ENCODE assay signal across 8 cellular contexts in the genomic region with DNA sequence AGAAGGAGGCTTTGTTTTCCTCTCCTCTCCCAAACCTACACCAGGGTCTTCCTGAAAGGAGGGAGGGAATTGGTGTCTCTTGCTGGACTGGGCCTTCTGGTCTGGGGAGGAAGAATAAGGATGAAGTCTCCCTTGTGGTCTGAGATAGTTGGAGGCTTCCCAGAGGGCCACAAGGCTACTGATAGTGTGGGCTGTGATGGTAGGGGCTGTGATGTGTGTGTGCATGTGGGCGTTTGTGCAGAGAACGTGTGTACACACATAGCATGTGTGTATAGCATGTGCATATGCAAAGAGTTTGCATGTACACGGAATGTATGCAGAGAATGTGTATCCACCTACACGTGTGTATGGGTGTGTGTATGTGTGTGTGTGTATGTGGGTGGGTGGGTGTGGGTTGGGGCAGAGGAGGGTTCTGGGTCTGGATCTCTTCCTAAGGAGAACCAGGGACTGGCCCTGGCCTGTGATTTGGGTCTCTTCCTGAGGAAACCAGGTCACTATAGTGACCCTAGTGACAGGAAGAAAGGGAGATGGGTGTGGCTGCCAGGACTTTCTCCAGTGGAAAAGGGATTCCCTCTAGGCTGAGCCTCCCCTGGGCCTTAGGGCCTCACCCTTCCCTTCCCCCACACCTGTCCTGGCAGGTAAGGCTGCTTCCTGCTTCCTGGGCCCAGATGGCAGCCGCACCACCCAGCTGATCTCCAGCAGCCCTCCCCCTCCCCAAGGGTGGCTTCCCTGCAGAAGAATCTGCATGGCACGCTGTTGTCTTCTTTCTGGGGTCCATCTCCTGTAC. TPM values are rescaled to one million over a fixed set of nuclear protein-coding genes. Genes with fewer than 3 reads are reported as not detected.
DNase-seq lines count a peak whose midpoint lies in the region; ATAC-seq, FAIRE-seq and TF ChIP-seq lines count a peak whose summit lies in the region.

No MANE protein-coding gene starts in this region.

- peak overlapping the region; percentile 91 for H3K4me3 Mint-ChIP-seq in activated CD4-positive, alpha-beta memory T cell treated with anti-CD3 and anti-CD28 coated beads for 36 hours

- no peak for TF ChIP-seq RAD21 in SK-N-SH (IDR thresholded peaks at IDR 0.05; ENCODE audit: low read length)

- no peaks in the 10 kb centered on the region for H3K36me3 Mint-ChIP-seq in activated CD4-positive, alpha-beta memory T cell treated with anti-CD3 and anti-CD28 coated beads for 36 hours

- TF ChIP-seq POLR2A in stomach (IDR thresholded peaks at IDR 0.05) (no peak), H54 (IDR thresholded peaks at IDR 0.05; ENCODE audit: low read depth, low read length) (no peak)

- peaks cover 67% of the 10 kb centered on the region for H3K79me2 ChIP-seq in SK-N-SH (ENCODE audit: insufficient read depth)

- WGBS in SK-N-SH (ENCODE audit: low lambda C conversion rate), result 46% methylated on average over 6 of the region's 6 CpGs
- WGBS in stomach, 5 donors, result 20 to 31% (median 25%) methylated on average over 6 of the region's 6 CpGs

- H3K4me1 ChIP-seq in SK-N-SH (ENCODE audit: control insufficient read depth in 1 of 2, insufficient read depth in 2 of 2, low read depth in 1 of 2, low read length in 1 of 2), result peaks cover 20 to 46% of the 10 kb centered on the region in 2 experiments
- peaks cover 26% of the 10 kb centered on the region for H3K4me1 ChIP-seq in iPS-15b (ENCODE audit: control insufficient read depth, insufficient read depth, low read length)
- peaks cover 41 to 69% (median 52%) of the 10 kb centered on the region in 4 donors for H3K4me1 ChIP-seq in stomach

- H3K4me2 ChIP-seq in SK-N-SH, result peak overlapping the region; percentile 96

- H3K9ac ChIP-seq in SK-N-SH (peak overlapping the region; percentile 97), iPS-15b (ENCODE audit: low read depth, low read length) (peak overlapping the region; percentile 97)

- intact Hi-C loops in activated CD4-positive, alpha-beta memory T cell treated with anti-CD3 and anti-CD28 coated beads for 36 hours (cut with micrococcal nuclease), result loop anchor here (2.0 kb wide), 2 partner anchors 17 to 65 kb away; no protein-coding TSS in a partner anchor
- intact Hi-C loops in stomach (cut with DNase I; ENCODE audit: low total_unique reads), result loop anchor here (10.0 kb wide), 1 partner anchor 165 kb away; no protein-coding TSS in a partner anchor

- FAIRE-seq in H54 (lab: Jason Lieb, UNC), result no peak

- CTCF ChIA-PET in SK-N-SH (lab: Yijun Ruan, JAX), result interaction anchor here (0.6 to 4.0 kb wide), 6 partner anchors 9 to 167 kb away, joined by 3 to 37 read pairs (median 5); no protein-coding TSS in a partner anchor
- CTCF ChIA-PET in activated CD4-positive, alpha-beta memory T cell treated with anti-CD3 and anti-CD28 coated beads for 36 hours (lab: Charles Lee), result interaction anchor here (1.5 to 3.5 kb wide), 5 partner anchors 9 to 297 kb away, joined by 5 to 20 read pairs (median 12); partner anchors contain the start of genes HTD2 and RPP14

- H3K9me2 ChIP-seq in SK-N-SH, result no peaks in the 10 kb centered on the region

- no peak overlapping the region for H3K27ac Mint-ChIP-seq in activated CD4-positive, alpha-beta memory T cell treated with anti-CD3 and anti-CD28 coated beads for 36 hours

- H3F3A ChIP-seq in SK-N-SH (replicated peaks; ENCODE audit: insufficient read depth), result peaks cover 27% of the 10 kb centered on the region

- no peaks in the 10 kb centered on the region for H3K9me3 ChIP-seq in SK-N-SH
- H3K9me3 ChIP-seq in iPS-15b (ENCODE audit: control insufficient read depth, insufficient read depth, low read length), result no peaks in the 10 kb centered on the region
- H3K9me3 ChIP-seq in stomach, result no peaks in the 10 kb centered on the region

- H4K20me1 ChIP-seq in SK-N-SH (ENCODE audit: insufficient read depth), result peaks cover 34% of the 10 kb centered on the region

- H3K27me3 Mint-ChIP-seq in activated CD4-positive, alpha-beta memory T cell treated with anti-CD3 and anti-CD28 coated beads for 36 hours, result no peaks in the 10 kb centered on the region

- H3K9me3 Mint-ChIP-seq in activated CD4-positive, alpha-beta memory T cell treated with anti-CD3 and anti-CD28 coated beads for 36 hours, result no peaks in the 10 kb centered on the region

- H3K36me3 ChIP-seq in SK-N-SH (replicated peaks in 1 of 2; ENCODE audit: control insufficient read depth in 1 of 2, insufficient read depth in 2 of 2, low read length in 1 of 2) (no peaks in the 10 kb centered on the region), iPS-15b (ENCODE audit: control insufficient read depth, insufficient read depth, low read length) (peaks cover 2% of the 10 kb centered on the region), stomach (no peaks in the 10 kb centered on the region)

- TF ChIP-seq CTCF in SK-N-SH (IDR thresholded peaks at IDR 0.05) (no peak), stomach (IDR thresholded peaks at IDR 0.05) (no peak)

- no peak for TF ChIP-seq EP300 in SK-N-SH (IDR thresholded peaks at IDR 0.05; ENCODE audit: borderline replicate concordance in 1 of 2, low read depth in 1 of 2, low read length in 1 of 2)
- TF ChIP-seq EP300 in stomach (IDR thresholded peaks at IDR 0.05), result no peak

- H3K4me3 ChIP-seq in SK-N-SH (ENCODE audit: low read depth in 2 of 2, low read length in 1 of 2) (peak overlapping the region; percentile 86 to 100), iPS-15b (ENCODE audit: low read depth, low read length) (peak overlapping the region; percentile 100), stomach (peak overlapping the region; percentile 69 to 94 (median 88))

- DNase-seq in SK-N-SH (no peak), stomach (peak; percentile 80), H54 (ENCODE audit: insufficient read length, low spot score) (no peak), hypothalamus (lab: John Stamatoyannopoulos, UW) (no peak)
- DNase-seq in activated CD4-positive, alpha-beta memory T cell treated with anti-CD3 and anti-CD28 coated beads for 36 hours, result no peak

- H3K27me3 ChIP-seq in SK-N-SH (ENCODE audit: insufficient read depth), result no peaks in the 10 kb centered on the region
- H3K27me3 ChIP-seq in iPS-15b (ENCODE audit: control insufficient read depth, insufficient read depth, low read length), result no peaks in the 10 kb centered on the region
- no peaks in the 10 kb centered on the region for H3K27me3 ChIP-seq in stomach

- peak overlapping the region; percentile 35 to 62; a peak in 3 of 4 replicates for H3K27ac ChIP-seq in SK-N-SH (ENCODE audit: low read depth in 2 of 2, low read length in 1 of 2)
- H3K27ac ChIP-seq in stomach, result peak overlapping the region; percentile 86 to 90 (median 89)

- ATAC-seq in SK-N-SH treated with all-trans-retinoic acid at 6 μM for 48 hours (no peak), GM18858 (IDR thresholded peaks at IDR 0.05; ENCODE audit: unreplicated experiment) (no peak)

- peaks cover 26% of the 10 kb centered on the region for H3K4me1 Mint-ChIP-seq in activated CD4-positive, alpha-beta memory T cell treated with anti-CD3 and anti-CD28 coated beads for 36 hours (ENCODE audit: low read depth)

- H2AFZ ChIP-seq in SK-N-SH (ENCODE audit: low read depth), result no peak overlapping the region

- POLR2A ChIA-PET in SK-N-SH (lab: Yijun Ruan, JAX), result no interaction called here
- POLR2A ChIA-PET in activated CD4-positive, alpha-beta memory T cell treated with anti-CD3 and anti-CD28 coated beads for 36 hours (lab: Charles Lee), result interaction anchor here (1.3 kb wide), 1 partner anchor 13 kb away, joined by 6 read pairs; no protein-coding TSS in a partner anchor

TF ChIP-seq in SK-N-SH, 30 proteins besides CTCF, POLR2A, EP300 and RAD21 (continues in another document):
- TF ChIP-seq IRF3 (IDR thresholded peaks at IDR 0.05; ENCODE audit: low read depth, low read length) (no peak), USF2 (IDR thresholded peaks at IDR 0.05; ENCODE audit: borderline replicate concordance, low read depth, low read length) (no peak)

TF ChIP-seq in SK-N-SH treated with all-trans-retinoic acid at 6 μM for 48 hours, 23 proteins besides CTCF, POLR2A, EP300 and RAD21 (continues in another document):
- TF ChIP-seq OSR1 (CRISPR knock-in tag; IDR thresholded peaks at IDR 0.05), result no peak
- no peak for TF ChIP-seq ZNF565 (CRISPR knock-in tag; conservative IDR thresholded peaks at IDR 0.05; ENCODE audit: low read depth)
- no peak for TF ChIP-seq ARNTL (CRISPR knock-in tag; IDR thresholded peaks at IDR 0.05; ENCODE audit: borderline replicate concordance, low read depth)
- TF ChIP-seq ISL1 (CRISPR knock-in tag; IDR thresholded peaks at IDR 0.05), result no peak
- no peak for TF ChIP-seq BACH2 (CRISPR knock-in tag; IDR thresholded peaks at IDR 0.05; ENCODE audit: borderline replicate concordance)
- TF ChIP-seq PPARA (CRISPR knock-in tag; IDR thresholded peaks at IDR 0.05; ENCODE audit: borderline replicate concordance), result no peak
- no peak for TF ChIP-seq TCF4 (CRISPR knock-in tag; IDR thresholded peaks at IDR 0.05; ENCODE audit: borderline replicate concordance)
- TF ChIP-seq GLIS3 (CRISPR knock-in tag; IDR thresholded peaks at IDR 0.05), result no peak
- TF ChIP-seq ESRRG (CRISPR knock-in tag; IDR thresholded peaks at IDR 0.05), result no peak
- TF ChIP-seq, protein P1, sequence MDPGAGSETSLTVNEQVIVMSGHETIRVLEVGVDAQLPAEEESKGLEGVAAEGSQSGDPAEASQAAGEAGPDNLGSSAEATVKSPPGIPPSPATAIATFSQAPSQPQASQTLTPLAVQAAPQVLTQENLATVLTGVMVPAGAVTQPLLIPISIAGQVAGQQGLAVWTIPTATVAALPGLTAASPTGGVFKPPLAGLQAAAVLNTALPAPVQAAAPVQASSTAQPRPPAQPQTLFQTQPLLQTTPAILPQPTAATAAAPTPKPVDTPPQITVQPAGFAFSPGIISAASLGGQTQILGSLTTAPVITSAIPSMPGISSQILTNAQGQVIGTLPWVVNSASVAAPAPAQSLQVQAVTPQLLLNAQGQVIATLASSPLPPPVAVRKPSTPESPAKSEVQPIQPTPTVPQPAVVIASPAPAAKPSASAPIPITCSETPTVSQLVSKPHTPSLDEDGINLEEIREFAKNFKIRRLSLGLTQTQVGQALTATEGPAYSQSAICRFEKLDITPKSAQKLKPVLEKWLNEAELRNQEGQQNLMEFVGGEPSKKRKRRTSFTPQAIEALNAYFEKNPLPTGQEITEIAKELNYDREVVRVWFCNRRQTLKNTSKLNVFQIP (CRISPR knock-in tag; IDR thresholded peaks at IDR 0.05; ENCODE audit: borderline replicate concordance, low read depth), result no peak

RNA-seq across cellular contexts. Expression of gene FLNB, which starts 1.7 kb away (rescaled TPM):
- polyA plus RNA-seq in SK-N-SH (2012; rRNA removed), result 115 and 127 TPM in 2 replicates
- polyA plus RNA-seq in SK-N-SH (2012; cell fraction: cytosol; rRNA removed), result 44.1 and 52.4 TPM in 2 replicates
- polyA plus RNA-seq in SK-N-SH (2012; cell fraction: nucleus; rRNA removed), result 397 and 536 TPM in 2 replicates
- 10 to 100 TPM; 23.1 to 26.0 TPM for total RNA-seq in activated CD4-positive, alpha-beta memory T cell treated with anti-CD3 and anti-CD28 coated beads for 36 hours
- total RNA-seq in stomach, result 100 to 1,000 TPM in 3 of 5 donors, 10 to 100 TPM in 2; 51.3 to 204 (median 112) TPM
- 10 to 100 TPM; 38.2 to 76.2 (median 45.1) TPM for polyA plus RNA-seq in stomach
